9 cellular contexts compared by ENCODE assay signal in the genomic region with DNA sequence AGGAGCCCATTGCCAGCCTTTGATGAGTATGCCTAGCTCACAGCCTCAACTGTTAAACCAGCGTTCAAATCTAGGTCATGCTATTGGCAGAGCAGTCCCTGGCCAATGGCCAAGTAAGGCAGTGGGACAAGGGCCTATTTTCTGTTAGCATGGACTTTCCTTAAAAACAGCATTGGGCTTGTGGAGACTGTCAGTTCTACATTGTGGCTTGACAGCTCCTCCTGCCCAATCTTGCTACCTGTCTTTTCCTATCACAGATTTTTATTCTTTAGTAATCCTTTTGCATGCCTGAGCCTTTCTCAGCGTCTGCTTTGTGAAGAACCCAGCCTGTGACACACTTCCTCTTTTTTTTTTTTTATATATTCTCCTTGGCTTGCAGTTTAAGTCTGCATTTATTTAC.
DNase-seq lines count a peak whose midpoint lies in the region; ATAC-seq lines count a peak whose summit lies in the region.
"Had no signal": no experiment of that assay in that cellular context is flagged by ENCODE, and none has a peak within 500 bp of the region (broad histone marks: within the 10 kb centered on the region; RNA-seq: fewer than 3 reads in every experiment).

No MANE protein-coding gene starts in this region.

- peaks cover 24% of the 10 kb centered on the region for H3K4me1 Mint-ChIP-seq in stimulated activated naive CD8-positive, alpha-beta T cell treated with anti-CD3 and anti-CD28 coated beads, Interleukin-15, amount 100 ng/mL, for 72 hours

- H3K27me3 Mint-ChIP-seq in stimulated activated naive CD8-positive, alpha-beta T cell treated with anti-CD3 and anti-CD28 coated beads, Interleukin-15, amount 100 ng/mL, for 72 hours = no peaks in the 10 kb centered on the region

- H3K4me3 Mint-ChIP-seq in stimulated activated naive CD8-positive, alpha-beta T cell treated with anti-CD3 and anti-CD28 coated beads, Interleukin-15, amount 100 ng/mL, for 72 hours = no peak overlapping the region

- H3K27ac Mint-ChIP-seq in stimulated activated naive CD8-positive, alpha-beta T cell treated with anti-CD3 and anti-CD28 coated beads, Interleukin-15, amount 100 ng/mL, for 72 hours = peak overlapping the region in 1 of 2 donors; percentile 88

- peaks cover 0 to 3% of the 10 kb centered on the region in 2 donors for H3K9me3 Mint-ChIP-seq in stimulated activated naive CD8-positive, alpha-beta T cell treated with anti-CD3 and anti-CD28 coated beads, Interleukin-15, amount 100 ng/mL, for 72 hours

- no peak for DNase-seq in stimulated activated naive CD8-positive, alpha-beta T cell treated with anti-CD3 and anti-CD28 coated beads, Interleukin-15, Interleukin-2, amounts not matched to agents 100 U/mL and 50 U/mL, for 24 hours
- DNase-seq in stimulated activated naive CD8-positive, alpha-beta T cell treated with anti-CD3 and anti-CD28 coated beads, Interleukin-15, amount 100 ng/mL, for 72 hours = no peak
- DNase-seq in central memory CD4-positive, alpha-beta T cell = peak; percentile 34
- DNase-seq in kidney tubule cell (ENCODE audit: low spot score) (peak; percentile 7), amniotic stem cell (lab: John Stamatoyannopoulos, UW) (no peak)
- DNase-seq in stimulated activated CD4-positive, alpha-beta T cell treated with anti-CD3 and anti-CD28 coated beads, Interleukin-1b, Interleukin-23, amount 100 ng/mL, for 48 hours = no peak
- DNase-seq: mesenchymal stem cell had no signal

- peak; percentile 23 for ATAC-seq in stimulated activated naive CD8-positive, alpha-beta T cell treated with anti-CD3 and anti-CD28 coated beads, Interleukin-15, Interleukin-2, amounts not matched to agents 100 U/mL and 50 U/mL, for 24 hours
- ATAC-seq in stimulated activated naive CD8-positive, alpha-beta T cell treated with anti-CD3 and anti-CD28 coated beads, Interleukin-15, amount 100 ng/mL, for 72 hours = no peak
- ATAC-seq in HG03469 (IDR thresholded peaks at IDR 0.05; ENCODE audit: unreplicated experiment) = no peak
- ATAC-seq in HG02973 (IDR thresholded peaks at IDR 0.05; ENCODE audit: unreplicated experiment) = no peak

Comparison
In these comparisons a context has a peak if more than half of its experiments do, and no peak if none do; other contexts are left out.
1. DNase-seq: peak in central memory CD4-positive, alpha-beta T cell (single experiment) and kidney tubule cell (single experiment); none in stimulated activated naive CD8-positive, alpha-beta T cell treated with anti-CD3 and anti-CD28 coated beads, Interleukin-15, Interleukin-2, amounts not matched to agents 100 U/mL and 50 U/mL, for 24 hours (single experiment), stimulated activated naive CD8-positive, alpha-beta T cell treated with anti-CD3 and anti-CD28 coated beads, Interleukin-15, amount 100 ng/mL, for 72 hours (0 of 2), amniotic stem cell (single experiment) and stimulated activated CD4-positive, alpha-beta T cell treated with anti-CD3 and anti-CD28 coated beads, Interleukin-1b, Interleukin-23, amount 100 ng/mL, for 48 hours (single experiment).